ENCODE assay signal across 10 cellular contexts in the genomic region with DNA sequence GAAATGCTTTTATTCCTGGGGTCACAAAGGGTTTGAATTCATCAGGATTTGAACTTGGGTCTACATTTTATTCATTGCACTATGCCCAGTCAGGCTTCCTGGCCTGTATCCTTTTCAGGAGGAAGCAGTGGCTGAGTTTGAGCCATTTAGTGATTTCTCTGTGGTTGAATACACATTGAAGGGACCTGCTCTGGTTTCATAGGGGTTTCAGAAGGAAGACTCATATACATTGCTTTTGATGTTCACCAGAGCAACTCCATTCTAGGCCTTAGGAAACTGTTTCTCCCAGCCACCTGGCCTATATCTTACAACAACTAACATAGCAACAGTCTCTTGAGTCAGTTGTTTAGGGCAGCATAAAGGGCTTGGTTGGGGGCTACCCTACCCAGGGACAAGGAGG.
"Had no signal": no experiment of that assay in that cellular context is flagged by ENCODE, and none has a peak within 500 bp of the region (broad histone marks: within the 10 kb centered on the region; RNA-seq: fewer than 3 reads in every experiment).

No MANE protein-coding gene starts in this region.

- DNase-seq: activated CD4-positive, alpha-beta T cell treated with anti-CD3 and anti-CD28 coated beads, Interleukin-2, amount 50 U/mL, for 48 hours; activated CD4-positive, CD25-positive, alpha-beta regulatory T cell treated with anti-CD3 and anti-CD28 coated beads, Interleukin-2, amount 50 U/mL, for 72 hours; activated naive CD4-positive, alpha-beta T cell treated with anti-CD3 and anti-CD28 coated beads, Interleukin-2, amount 50 U/mL, for 16 hours; activated T-cell treated with anti-CD3 and anti-CD28 coated beads, Interleukin-2, amount 50 U/mL, for 24 hours; effector memory CD4-positive, alpha-beta T cell; foreskin fibroblast; head of caudate nucleus; mesendoderm; natural killer cell; stimulated activated CD4-positive, alpha-beta T cell treated with anti-CD3 and anti-CD28 coated beads, Interleukin-1b, Interleukin-23, amount 100 ng/mL, for 48 hours had no signal

- ATAC-seq: natural killer cell had no signal
